Comparison of ENCODE assay signal across 8 cellular contexts in genomic region chrX:12701625-12702024, GRCh38.
DNase-seq lines count a peak whose midpoint lies in the region; ATAC-seq and TF ChIP-seq lines count a peak whose summit lies in the region.

No MANE protein-coding gene starts in this region.

- peaks cover 0 to 38% (median 0%) of the 10 kb centered on the region in 9 donors for H3K27me3 ChIP-seq in heart left ventricle
- no peaks in the 10 kb centered on the region for H3K27me3 ChIP-seq in right atrium auricular region
- no peaks in the 10 kb centered on the region for H3K27me3 ChIP-seq in iPS DF 6.9 (ENCODE audit: control insufficient read depth, insufficient read depth, low read length)

- H3K36me3 ChIP-seq in heart left ventricle (no peaks in the 10 kb centered on the region), right atrium auricular region (no peaks in the 10 kb centered on the region), iPS DF 6.9 (ENCODE audit: control insufficient read depth, insufficient read depth, low read length) (no peaks in the 10 kb centered on the region)

- no peak overlapping the region for H3K4me3 ChIP-seq in heart left ventricle
- H3K4me3 ChIP-seq in right atrium auricular region: no peak overlapping the region
- no peak overlapping the region for H3K4me3 ChIP-seq in iPS DF 6.9 (ENCODE audit: low read length)

- H3K27ac ChIP-seq in heart left ventricle: no peak overlapping the region
- no peak overlapping the region for H3K27ac ChIP-seq in right atrium auricular region
- H3K27ac ChIP-seq in iPS DF 6.9 (ENCODE audit: low read length): no peak overlapping the region

- no peak for TF ChIP-seq POLR2A in heart left ventricle (IDR thresholded peaks at IDR 0.05)
- no peak for TF ChIP-seq POLR2A in GM18505 (IDR thresholded peaks at IDR 0.05; ENCODE audit: borderline replicate concordance, extremely low read depth, insufficient read depth, insufficient read length)

- peak in 4 of 5 donors; percentile 13 to 40 (median 26) for DNase-seq in heart left ventricle
- no peak for DNase-seq in right atrium auricular region (ENCODE audit: low spot score)
- DNase-seq in HuH-7.5 (ENCODE audit: low spot score): peak; percentile 7
- peak; percentile 85 for DNase-seq in NOMO-1 treated with DMSO at 0.1 percent for 48 hours (lab: John Stamatoyannopoulos, UW; ENCODE audit: unreplicated experiment)
- DNase-seq in amniotic stem cell (lab: John Stamatoyannopoulos, UW): peak; percentile 3
- peak; percentile 25 for DNase-seq in iPS DF 6.9 (ENCODE audit: low read depth, low spot score)
- peak in 2 of 3 donors; percentile 12 to 29 for DNase-seq in stimulated activated CD4-positive, alpha-beta T cell treated with anti-CD3 and anti-CD28 coated beads, Interleukin-12 subunit alpha, Interleukin-12 subunit beta, amount 100 ng/mL, for 48 hours (ENCODE audit: low read depth in 2 of 3, low spot score in 1 of 3)

- TF ChIP-seq CTCF in heart left ventricle (IDR thresholded peaks at IDR 0.05) (peak; percentile 11 to 53 (median 39)), right atrium auricular region (IDR thresholded peaks at IDR 0.05) (peak in 1 of 2 donors; percentile 55)

- H3K9me3 ChIP-seq in heart left ventricle: no peaks in the 10 kb centered on the region
- no peaks in the 10 kb centered on the region for H3K9me3 ChIP-seq in right atrium auricular region
- H3K9me3 ChIP-seq in iPS DF 6.9 (ENCODE audit: control insufficient read depth, insufficient read depth, low read length): no peaks in the 10 kb centered on the region

- ATAC-seq in heart left ventricle: peak in 3 of 4 donors; percentile 53 to 79 (median 63)
- no peak for ATAC-seq in GM18505 (IDR thresholded peaks at IDR 0.05; ENCODE audit: unreplicated experiment)

- intact Hi-C loops in heart left ventricle (cut with DNase I): loop anchor here in 7 of 10 donors (2.0 to 10.0 kb wide), 5 partner anchors 617 to 627 kb away; no protein-coding TSS in a partner anchor

- WGBS in heart left ventricle, 4 donors: 23 to 49% (median 34%) methylated on average over 18 of the region's 18 CpGs
- WGBS in iPS DF 6.9 (ENCODE audit: insufficient coverage, insufficient read length): no CpG with 5 or more reads among the region's 18 CpGs

- H3K4me1 ChIP-seq in heart left ventricle: no peaks in the 10 kb centered on the region
- H3K4me1 ChIP-seq in right atrium auricular region: no peaks in the 10 kb centered on the region
- H3K4me1 ChIP-seq in iPS DF 6.9 (ENCODE audit: control insufficient read depth, insufficient read depth, low read length): no peaks in the 10 kb centered on the region
